In the genomic region with DNA sequence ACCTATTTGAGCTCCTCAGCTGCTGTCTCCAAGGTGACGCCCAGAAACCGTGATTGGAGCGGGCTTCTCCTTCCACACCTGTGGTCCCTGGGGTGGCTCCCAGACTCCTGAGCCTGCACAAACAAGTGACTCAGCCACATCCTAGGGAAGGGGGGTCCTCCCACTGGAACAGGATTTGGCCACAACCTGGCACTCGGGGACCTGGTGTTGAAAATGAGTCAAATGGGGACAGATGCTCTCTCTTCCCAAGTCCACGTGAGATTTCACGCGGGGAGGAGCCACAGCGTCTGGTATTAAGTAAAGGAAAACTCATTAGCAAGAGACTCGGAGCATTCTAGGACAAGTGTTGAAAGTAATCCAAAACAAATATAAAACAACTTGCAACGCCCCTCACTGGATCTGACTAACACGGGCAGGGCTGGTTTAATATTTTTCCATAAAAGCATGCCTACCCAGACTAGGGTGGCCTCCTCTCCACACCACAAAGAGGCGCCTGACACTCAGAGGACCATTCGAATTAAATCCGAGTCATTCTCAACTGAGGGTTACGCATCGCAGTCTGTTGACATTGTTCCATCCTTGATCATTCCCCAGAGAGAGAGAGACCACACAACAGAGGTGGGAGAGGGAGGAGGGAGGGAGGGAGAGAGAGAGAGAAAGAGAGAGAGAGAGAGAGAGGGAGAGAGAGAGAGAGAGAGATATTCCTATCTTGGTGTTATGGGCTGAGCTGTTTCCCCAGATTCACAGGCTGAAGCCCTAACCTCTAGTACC, we compare ENCODE assay signal across 8 cellular contexts.
A peak's percentile ranks its signal among the peaks of the same experiment; 100 is the strongest.
DNase-seq lines count a peak whose midpoint lies in the region; ATAC-seq lines count a peak whose summit lies in the region.

No MANE protein-coding gene starts in this region.

- H3K4me3 ChIP-seq in rectal smooth muscle tissue (ENCODE audit: low read length): no peak overlapping the region

- peak; percentile 99 for DNase-seq in DMS79 treated with DMSO at 0.1 percent for 48 hours (lab: John Stamatoyannopoulos, UW)
- DNase-seq in NCI-H446 treated with DMSO at 0.1 percent for 48 hours (lab: John Stamatoyannopoulos, UW): peak; percentile 85
- peak; percentile 91 for DNase-seq in fibroblast of gingiva (ENCODE audit: low read depth)
- DNase-seq in middle frontal gyrus (ENCODE audit: extremely low spot score, low spot score): no peak
- no peak for DNase-seq in Kasumi-1 (lab: John Stamatoyannopoulos, UW)
- no peak for DNase-seq in activated T-cell treated with anti-CD3 and anti-CD28 coated beads, Interleukin-2, amount 50 U/mL, for 48 hours

- no peak overlapping the region for H3K9ac ChIP-seq in rectal smooth muscle tissue (ENCODE audit: low read length)

- H3K4me1 ChIP-seq in rectal smooth muscle tissue (ENCODE audit: control insufficient read depth, insufficient read depth, low read length): peaks cover 18% of the 10 kb centered on the region

- no peaks in the 10 kb centered on the region for H3K36me3 ChIP-seq in rectal smooth muscle tissue (ENCODE audit: control insufficient read depth, insufficient read depth, low read length)

- no peak for ATAC-seq in GM18873 (IDR thresholded peaks at IDR 0.05; ENCODE audit: low FRiP score, unreplicated experiment)

- no peaks in the 10 kb centered on the region for H3K27me3 ChIP-seq in rectal smooth muscle tissue (ENCODE audit: control insufficient read depth, insufficient read depth, low read length)

- peak overlapping the region; percentile 44 for H3K27ac ChIP-seq in rectal smooth muscle tissue (ENCODE audit: low read depth, low read length)

Comparison
In these comparisons a context has a peak if more than half of its experiments do, and no peak if none do; other contexts are left out.
1. DNase-seq: peak in DMS79 treated with DMSO at 0.1 percent for 48 hours (single experiment), NCI-H446 treated with DMSO at 0.1 percent for 48 hours (single experiment) and fibroblast of gingiva (single experiment); none in middle frontal gyrus (single experiment), Kasumi-1 (0 of 2) and activated T-cell treated with anti-CD3 and anti-CD28 coated beads, Interleukin-2, amount 50 U/mL, for 48 hours (0 of 2).